ENCODE assay signal across 28 cellular contexts in genomic region chr3:192434186-192434585, GRCh38.
"Had no signal": no experiment of that assay in that cellular context is flagged by ENCODE, and none has a peak within 500 bp of the region (broad histone marks: within the 10 kb centered on the region; RNA-seq: fewer than 3 reads in every experiment).

No MANE protein-coding gene starts in this region.

- H3K9me3 ChIP-seq: colonic mucosa, Peyer's patch, SJCRH30, SK-N-SH had no signal

- ATAC-seq: activated CD8-positive, alpha-beta memory T cell treated with anti-CD3 and anti-CD28 coated beads, Interleukin-2, amount 10 ng/mL, durations not matched to agents 7 days and 5 days; activated naive CD4-positive, alpha-beta T cell treated with anti-CD3 and anti-CD28 coated beads, Interleukin-2, amount 50 U/mL, for 72 hours; activated naive CD8-positive, alpha-beta T cell treated with anti-CD3 and anti-CD28 coated beads, Interleukin-2, amount 50 U/mL, for 24 hours; activated T-cell treated with anti-CD3 and anti-CD28 coated beads, Interleukin-2, amount 50 U/mL, for 4 hours had no signal

- H3K4me3 Mint-ChIP-seq: activated B cell treated with CpG ODN at 0.5 μM for 24 hours; activated CD4-positive, alpha-beta T cell treated with anti-CD3 and anti-CD28 coated beads, Interleukin-2, amount 10 ng/mL, durations not matched to agents 24 days and 14 days; activated CD8-positive, alpha-beta memory T cell treated with anti-CD3 and anti-CD28 coated beads, Interleukin-2, amount 10 ng/mL, durations not matched to agents 7 days and 5 days; activated naive CD8-positive, alpha-beta T cell treated with anti-CD3 and anti-CD28 coated beads, Interleukin-2, amount 50 U/mL, for 24 hours; activated T-cell treated with anti-CD3 and anti-CD28 coated beads, Interleukin-2, amount 50 U/mL, for 4 hours had no signal

- FAIRE-seq: astrocyte had no signal

- H3K27ac Mint-ChIP-seq: activated B cell treated with CpG ODN at 0.5 μM for 24 hours; activated CD4-positive, alpha-beta T cell treated with anti-CD3 and anti-CD28 coated beads, Interleukin-2, amount 10 ng/mL, durations not matched to agents 24 days and 14 days; activated CD8-positive, alpha-beta memory T cell treated with anti-CD3 and anti-CD28 coated beads, Interleukin-2, amount 10 ng/mL, durations not matched to agents 7 days and 5 days; activated naive CD4-positive, alpha-beta T cell treated with anti-CD3 and anti-CD28 coated beads, Interleukin-2, amount 50 U/mL, for 72 hours; activated naive CD8-positive, alpha-beta T cell treated with anti-CD3 and anti-CD28 coated beads, Interleukin-2, amount 50 U/mL, for 24 hours had no signal

- H3K4me1 Mint-ChIP-seq: activated B cell treated with CpG ODN at 0.5 μM for 24 hours; activated CD4-positive, alpha-beta T cell treated with anti-CD3 and anti-CD28 coated beads, Interleukin-2, amount 10 ng/mL, durations not matched to agents 24 days and 14 days; activated CD8-positive, alpha-beta memory T cell treated with anti-CD3 and anti-CD28 coated beads, Interleukin-2, amount 10 ng/mL, durations not matched to agents 7 days and 5 days; activated naive CD8-positive, alpha-beta T cell treated with anti-CD3 and anti-CD28 coated beads, Interleukin-2, amount 50 U/mL, for 24 hours had no signal

- H3K36me3 Mint-ChIP-seq: activated CD8-positive, alpha-beta memory T cell treated with anti-CD3 and anti-CD28 coated beads, Interleukin-2, amount 10 ng/mL, durations not matched to agents 7 days and 5 days; activated naive CD4-positive, alpha-beta T cell treated with anti-CD3 and anti-CD28 coated beads, Interleukin-2, amount 50 U/mL, for 72 hours had no signal

- DNase-seq: activated B cell treated with CpG ODN at 0.5 μM for 24 hours; activated CD4-positive, alpha-beta T cell treated with anti-CD3 and anti-CD28 coated beads for 1 hour; activated CD4-positive, alpha-beta T cell treated with anti-CD3 and anti-CD28 coated beads, Interleukin-2, amount 10 ng/mL, durations not matched to agents 24 days and 14 days; activated CD4-positive, alpha-beta T cell treated with anti-CD3 and anti-CD28 coated beads, Interleukin-2, amount 50 U/mL, for 48 hours; activated CD8-positive, alpha-beta memory T cell treated with anti-CD3 and anti-CD28 coated beads, Interleukin-2, amount 10 ng/mL, durations not matched to agents 7 days and 5 days; activated effector memory CD4-positive, alpha-beta T cell treated with anti-CD3 and anti-CD28 coated beads, Interleukin-2, amount 50 U/mL, for 16 hours; activated naive CD4-positive, alpha-beta T cell treated with Interleukin-2 at 50 U/mL for 16 hours; activated naive CD8-positive, alpha-beta T cell treated with anti-CD3 and anti-CD28 coated beads, Interleukin-2, amount 50 U/mL, for 24 hours; activated T-cell treated with anti-CD3 and anti-CD28 coated beads, Interleukin-2, amount 50 U/mL, for 4 hours; amniotic stem cell; brain microvascular endothelial cell; colonic mucosa; NCI-H1048; NCI-H146; NCI-H187 treated with DMSO at 0.1 percent for 48 hours; NCI-H2171 treated with DMSO at 0.1 percent for 48 hours; NCI-H226; NCI-H526; NCI-H774; NK-92 treated with Interleukin-12 subunit alpha and Interleukin-12 subunit beta, amount 100 ng/mL, for 24 hours; OCI-M1; Peyer's patch; Right ventricle myocardium superior; SJCRH30; SK-N-SH; T-helper 1 cell had no signal
